Comparison of ENCODE assay signal across 9 cellular contexts in the genomic region with DNA sequence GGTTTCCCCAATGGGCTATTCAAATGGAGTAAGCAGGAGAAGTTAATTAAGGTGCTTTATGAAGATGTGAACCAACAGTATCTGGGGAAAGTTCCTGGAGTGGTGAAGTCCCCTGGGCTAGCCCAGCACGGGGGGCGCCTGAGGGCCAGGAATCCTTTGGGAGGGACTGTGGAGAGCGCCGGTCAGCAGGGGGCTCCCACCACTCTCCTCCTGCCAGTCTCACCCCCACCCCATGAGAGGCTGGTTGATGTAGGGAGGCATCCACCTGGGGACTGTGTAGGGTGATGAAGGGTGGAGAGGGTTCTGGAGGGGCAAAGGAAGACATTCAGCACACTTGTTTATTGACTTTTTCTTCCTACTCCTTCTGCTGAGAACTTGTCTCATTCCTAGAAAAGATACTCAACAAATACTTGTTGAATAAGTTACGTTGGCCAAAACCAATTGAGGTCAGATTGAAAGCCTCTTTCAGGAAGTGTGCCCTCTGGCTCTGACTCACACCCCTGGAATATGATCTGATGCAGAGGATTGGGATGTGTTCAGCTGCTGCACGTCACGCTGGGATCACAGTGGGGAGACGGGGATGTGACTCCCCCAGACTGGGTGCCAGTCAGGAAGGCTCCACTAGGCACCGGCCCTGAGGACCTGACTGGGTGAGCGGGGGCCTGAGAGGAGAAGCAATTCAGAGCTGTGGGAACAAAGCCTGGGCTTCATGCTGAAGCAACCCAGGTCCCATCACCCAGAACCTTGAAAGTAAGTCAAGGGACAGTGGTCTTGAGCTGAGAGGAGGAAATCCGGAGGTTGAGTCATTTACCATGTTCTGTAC. TPM values are rescaled to one million over a fixed set of nuclear protein-coding genes. Genes with fewer than 3 reads are reported as not detected.
DNase-seq lines count a peak whose midpoint lies in the region; ATAC-seq and TF ChIP-seq lines count a peak whose summit lies in the region.
"Had no signal": no experiment of that assay in that cellular context is flagged by ENCODE, and none has a peak within 500 bp of the region (broad histone marks: within the 10 kb centered on the region; RNA-seq: fewer than 3 reads in every experiment).

No MANE protein-coding gene starts in this region.

- in situ Hi-C loops in astrocyte of the cerebellum (cut with HindIII; ENCODE audit: low sequenced_read_pairs) = no loop called here

- no peak overlapping the region for H3K23ac ChIP-seq in mesenchymal stem cell (ENCODE audit: low read length in 2 of 2)

- H3K79me1 ChIP-seq in mesenchymal stem cell (replicated peaks; ENCODE audit: low read length, poor library complexity, severe bottlenecking) = no peaks in the 10 kb centered on the region

- TF ChIP-seq CTCF in astrocyte of the cerebellum (IDR thresholded peaks at IDR 0.05; ENCODE audit: low read depth, low read length, missing control alignments) = no peak

- WGBS in mesenchymal stem cell = 26% methylated on average over 8 of the region's 11 CpGs

- H3K9ac ChIP-seq in BLaER1 treated with 17β-estradiol and CSF1 and Interleukin-3, amounts not matched to agents 10 nM and 100 nM = 0 out of 22 replicates have a peak overlapping the region, but pooled peaks of 1 of the 11 experiments have one; percentile 6
- H3K9ac ChIP-seq in mesenchymal stem cell (ENCODE audit: low read length) = peak overlapping the region; percentile 62

- no peak overlapping the region for H3K4me3 ChIP-seq in BLaER1 treated with 17β-estradiol and CSF1 and Interleukin-3, amounts not matched to agents 10 nM and 100 nM
- H3K4me3 ChIP-seq in astrocyte of the cerebellum (ENCODE audit: low read depth, low read length) = no peak overlapping the region
- H3K4me3 ChIP-seq in mesenchymal stem cell (ENCODE audit: insufficient read depth in 1 of 2, low read depth in 1 of 2, low read length in 2 of 2) = peak overlapping the region in 1 of 2 experiments; percentile 42

- no peaks in the 10 kb centered on the region for H3K9me3 ChIP-seq in BLaER1 treated with 17β-estradiol and CSF1 and Interleukin-3, amounts not matched to agents 10 nM and 100 nM (replicated peaks in 1 of 11)
- no peaks in the 10 kb centered on the region for H3K9me3 ChIP-seq in mesenchymal stem cell (ENCODE audit: control insufficient read depth, low read length)

- peak overlapping the region; percentile 78 for H2BK120ac ChIP-seq in mesenchymal stem cell (ENCODE audit: low read depth, low read length)

- peak; percentile 94 for DNase-seq in HS-5 (ENCODE audit: low read depth)
- peak; percentile 85 for DNase-seq in astrocyte of the cerebellum (ENCODE audit: low read depth)
- DNase-seq in mesenchymal stem cell = peak; percentile 95
- DNase-seq in GM19240 (ENCODE audit: insufficient read length, low spot score) = no peak
- DNase-seq in D341Med (ENCODE audit: low spot score) = no peak
- DNase-seq in HT-29 (ENCODE audit: low spot score) = no peak

- peak overlapping the region in 9 of 11 experiments; percentile 20 to 57 (median 42); a peak in 17 of 22 replicates for H3K27ac ChIP-seq in BLaER1 treated with 17β-estradiol and CSF1 and Interleukin-3, amounts not matched to agents 10 nM and 100 nM
- H3K27ac ChIP-seq in mesenchymal stem cell (ENCODE audit: low read length, poor library complexity, severe bottlenecking) = peak overlapping the region; percentile 17

- peak overlapping the region; percentile 52 for H4K91ac ChIP-seq in mesenchymal stem cell (ENCODE audit: low read length)

- H3K4me2 ChIP-seq in BLaER1 treated with 17β-estradiol and CSF1 and Interleukin-3, amounts not matched to agents 10 nM and 100 nM = peak overlapping the region; percentile 32 to 95 (median 71)
- H3K4me2 ChIP-seq in mesenchymal stem cell (ENCODE audit: low read length, poor library complexity, severe bottlenecking) = no peak overlapping the region

- H3K14ac ChIP-seq in mesenchymal stem cell (ENCODE audit: low read length in 2 of 2) = no peak overlapping the region

- H3K36me3 ChIP-seq in BLaER1 treated with 17β-estradiol and CSF1 and Interleukin-3, amounts not matched to agents 10 nM and 100 nM = no peaks in the 10 kb centered on the region
- no peaks in the 10 kb centered on the region for H3K36me3 ChIP-seq in mesenchymal stem cell (ENCODE audit: control insufficient read depth in 1 of 2, insufficient read depth in 2 of 2, low read depth in 1 of 2, low read length in 2 of 2)

- ATAC-seq in GM21447 (IDR thresholded peaks at IDR 0.05; ENCODE audit: unreplicated experiment) = no peak

- H2AFZ ChIP-seq in mesenchymal stem cell (ENCODE audit: low read depth, low read length) = no peak overlapping the region

- no peaks in the 10 kb centered on the region for H3K27me3 ChIP-seq in BLaER1 treated with 17β-estradiol and CSF1 and Interleukin-3, amounts not matched to agents 10 nM and 100 nM
- peaks cover 3 to 4% of the 10 kb centered on the region in 2 experiments for H3K27me3 ChIP-seq in mesenchymal stem cell (ENCODE audit: control insufficient read depth in 1 of 2, insufficient read depth in 1 of 2, low read length in 2 of 2)

- H2AK5ac ChIP-seq in mesenchymal stem cell (ENCODE audit: low read length, severe bottlenecking) = peak overlapping the region; percentile 86

- no peaks in the 10 kb centered on the region for H4K20me1 ChIP-seq in BLaER1 treated with 17β-estradiol and CSF1 and Interleukin-3, amounts not matched to agents 10 nM and 100 nM

- H2BK12ac ChIP-seq in mesenchymal stem cell (ENCODE audit: low read length in 2 of 2) = peak overlapping the region; percentile 82 to 91

- H2BK5ac ChIP-seq in mesenchymal stem cell (ENCODE audit: low read depth, low read length, poor library complexity, severe bottlenecking) = no peak overlapping the region

- peak overlapping the region; percentile 13 to 58 for H3K4ac ChIP-seq in mesenchymal stem cell (ENCODE audit: low read depth in 1 of 2, low read length in 2 of 2)

- peaks cover 41 to 76% (median 59%) of the 10 kb centered on the region in 10 experiments for H3K4me1 ChIP-seq in BLaER1 treated with 17β-estradiol and CSF1 and Interleukin-3, amounts not matched to agents 10 nM and 100 nM
- peaks cover 30% of the 10 kb centered on the region for H3K4me1 ChIP-seq in mesenchymal stem cell (ENCODE audit: control insufficient read depth, insufficient read depth, low read depth, low read length)

- H3K18ac ChIP-seq in mesenchymal stem cell (ENCODE audit: low read depth in 1 of 2, low read length in 2 of 2) = peak overlapping the region; percentile 58 to 75

- peak overlapping the region; percentile 26 for H2BK15ac ChIP-seq in mesenchymal stem cell (ENCODE audit: low read depth, poor library complexity, severe bottlenecking)

- peak overlapping the region; percentile 59 for H4K8ac ChIP-seq in mesenchymal stem cell (ENCODE audit: low read length)

RNA-seq across cellular contexts. Expression of a gene that starts 4.2 kb away (rescaled TPM):
- not detected for polyA plus RNA-seq in mesenchymal stem cell (2013, experiment 1 of 2)
- polyA plus RNA-seq in mesenchymal stem cell (2013, experiment 2 of 2) = not detected
- total RNA-seq in HT-29 (2014; rRNA removed; shearing (Covaris generic)) = not detected in 2 replicates
- total RNA-seq: right cardiac atrium had no signal
- polyA plus RNA-seq: right cardiac atrium had no signal

RNA-seq across cellular contexts. Expression of a gene that starts 10.1 kb away (rescaled TPM):
- polyA plus RNA-seq in mesenchymal stem cell (2013, experiment 1 of 2) = not detected
- polyA plus RNA-seq in mesenchymal stem cell (2013, experiment 2 of 2) = not detected
- total RNA-seq in HT-29 (2014; rRNA removed; shearing (Covaris generic)) = not detected in 2 replicates
- total RNA-seq: right cardiac atrium had no signal
- polyA plus RNA-seq: right cardiac atrium had no signal

RNA-seq across cellular contexts. Expression of a gene that starts 19.6 kb away (rescaled TPM):
- 50.4 TPM for polyA plus RNA-seq in mesenchymal stem cell (2013, experiment 1 of 2)
- polyA plus RNA-seq in mesenchymal stem cell (2013, experiment 2 of 2) = 51.9 TPM
- 31.4 and 36.3 TPM in 2 replicates for total RNA-seq in HT-29 (2014; rRNA removed; shearing (Covaris generic))

RNA-seq across cellular contexts. Expression of a gene that starts 19.9 kb away (rescaled TPM):
- polyA plus RNA-seq in mesenchymal stem cell (2013, experiment 1 of 2) = 96.0 TPM
- 87.5 TPM for polyA plus RNA-seq in mesenchymal stem cell (2013, experiment 2 of 2)
- total RNA-seq in HT-29 (2014; rRNA removed; shearing (Covaris generic)) = 59.1 and 64.4 TPM in 2 replicates

RNA-seq across cellular contexts. Expression of a gene that starts 57.6 kb away (rescaled TPM):
- polyA plus RNA-seq in mesenchymal stem cell (2013, experiment 1 of 2) = 5.8 TPM
- 5.0 TPM for polyA plus RNA-seq in mesenchymal stem cell (2013, experiment 2 of 2)
- 11.4 and 15.0 TPM in 2 replicates for total RNA-seq in HT-29 (2014; rRNA removed; shearing (Covaris generic))

Comparison
In these comparisons a context has a peak if more than half of its experiments do, and no peak if none do; other contexts are left out.
1. DNase-seq: peak in HS-5 (single experiment), astrocyte of the cerebellum (single experiment) and mesenchymal stem cell (single experiment); none in GM19240 (single experiment), D341Med (single experiment) and HT-29 (single experiment).